ENCODE assay signal across 17 cellular contexts in genomic region chr6:1182722-1183521, GRCh38.
DNase-seq lines count a peak whose midpoint lies in the region; ATAC-seq, FAIRE-seq and TF ChIP-seq lines count a peak whose summit lies in the region.
"Had no signal": no experiment of that assay in that cellular context is flagged by ENCODE, and none has a peak within 500 bp of the region (broad histone marks: within the 10 kb centered on the region; RNA-seq: fewer than 3 reads in every experiment).

No MANE protein-coding gene starts in this region.

- H2BK15ac ChIP-seq in H1 (ENCODE audit: low read length), result no peak overlapping the region

- H3K9ac ChIP-seq in H1 (replicated peaks in 1 of 4; ENCODE audit: extremely low read depth in 1 of 4, low read depth in 3 of 4, low read length in 3 of 4), result no peak overlapping the region

- H3K79me2 ChIP-seq in H1 (ENCODE audit: control insufficient read depth in 1 of 2, insufficient read depth in 2 of 2, low read length in 2 of 2), result no peaks in the 10 kb centered on the region

- H3K23ac ChIP-seq in H1 (ENCODE audit: insufficient read length), result no peak overlapping the region

- H3K36me3 ChIP-seq in H1 (ENCODE audit: control insufficient read depth in 2 of 4, insufficient read depth in 4 of 4, low read length in 3 of 4) (no peaks in the 10 kb centered on the region), left lung (no peaks in the 10 kb centered on the region)

- no peak overlapping the region for H2BK120ac ChIP-seq in H1 (replicated peaks; ENCODE audit: low read depth, low read length)

- H3K14ac ChIP-seq in H1 (ENCODE audit: insufficient read length), result no peak overlapping the region

- TF ChIP-seq POLR2A in H1 (IDR thresholded peaks at IDR 0.05; ENCODE audit: control extremely low read depth in 1 of 2, low read depth in 2 of 2, low read length in 2 of 2), result no peak

- H3K27ac Mint-ChIP-seq in Calu3 (ENCODE audit: unreplicated experiment), result peak overlapping the region; percentile 56

- H3K79me1 ChIP-seq in H1 (ENCODE audit: low read depth, low read length), result no peaks in the 10 kb centered on the region

- no peak overlapping the region for H3K4ac ChIP-seq in H1 (replicated peaks; ENCODE audit: insufficient read length, low read depth, low read length)

- peak overlapping the region; percentile 48 for H3K4me3 Mint-ChIP-seq in Calu3 (ENCODE audit: low read depth, unreplicated experiment)

- H3K27me3 ChIP-seq in H1 (replicated peaks in 1 of 4; ENCODE audit: control insufficient read depth in 3 of 4, extremely low read depth in 1 of 4, insufficient read depth in 3 of 4, low read length in 3 of 4), result peaks cover 0 to 1% (median 0%) of the 10 kb centered on the region in 4 experiments; a peak in 2 of 7 replicates
- peaks cover 0 to 4% of the 10 kb centered on the region in 2 donors for H3K27me3 ChIP-seq in left lung

- no peak for TF ChIP-seq EP300 in H1 (IDR thresholded peaks at IDR 0.05; ENCODE audit: borderline replicate concordance in 1 of 2, low read depth in 2 of 2, low read length in 2 of 2)

- no TSS peak for BruUV-seq in Calu3 (replicated peaks; lab: Mats Ljungman, UMichigan)

- peak; percentile 21 to 24; a peak in 3 of 4 replicates for TF ChIP-seq RAD21 in H1 (IDR thresholded peaks at IDR 0.05 in 1 of 2, conservative IDR thresholded peaks at IDR 0.05 in 1 of 2; ENCODE audit: low read depth in 2 of 2, low read length in 2 of 2)

- no peaks in the 10 kb centered on the region for H4K20me1 ChIP-seq in H1 (replicated peaks in 1 of 2; ENCODE audit: control insufficient read depth in 1 of 2, insufficient read depth in 2 of 2, low read length in 2 of 2)

- no peak overlapping the region for H3K4me3 ChIP-seq in H1 (ENCODE audit: extremely low read depth in 1 of 4, insufficient read depth in 2 of 4, low read depth in 3 of 4, low read length in 4 of 4)
- H3K4me3 ChIP-seq in left lung, result no peak overlapping the region

- H3K4me1 Mint-ChIP-seq in Calu3 (ENCODE audit: low read depth, unreplicated experiment), result peaks cover 8% of the 10 kb centered on the region

- H3K4me2 ChIP-seq in H1 (ENCODE audit: insufficient read depth in 1 of 2, low read depth in 2 of 2, low read length in 2 of 2), result no peak overlapping the region

- no peak for TF ChIP-seq CTCF in Calu3 (IDR thresholded peaks at IDR 0.05; ENCODE audit: unreplicated experiment)
- peak in 1 of 3 experiments; percentile 6; a peak in 1 of 4 replicates for TF ChIP-seq CTCF in H1 (IDR thresholded peaks at IDR 0.05; ENCODE audit: control extremely low read depth in 1 of 3, insufficient read depth in 1 of 3, low read depth in 1 of 3, low read length in 3 of 3)
- TF ChIP-seq CTCF in left lung (IDR thresholded peaks at IDR 0.05), result no peak

- no peak overlapping the region for H2BK12ac ChIP-seq in H1 (ENCODE audit: low read depth, low read length)

- FAIRE-seq in H1 (lab: Jason Lieb, UNC), result no peak
- FAIRE-seq: A204.1 had no signal

- no peak overlapping the region for H2AFZ ChIP-seq in H1 (ENCODE audit: low read length)

- H4K5ac ChIP-seq in H1 (ENCODE audit: insufficient read length, low read depth, low read length), result no peak overlapping the region

- DNase-seq in Calu3 (peak; percentile 41), H1 (ENCODE audit: low read depth in 1 of 2, low spot score in 2 of 2) (no peak), left lung (no peak), sciatic nerve (ENCODE audit: low spot score) (no peak), NCI-H774 (lab: John Stamatoyannopoulos, UW) (no peak), ecto neural progenitor cell (ENCODE audit: low spot score) (no peak)
- DNase-seq: DMS53, KG1, NCI-H1417 treated with DMSO at 0.1 percent for 48 hours, NCI-H1930, NCI-H446, OCI-M1, RPMI8226 had no signal

- H3K27ac ChIP-seq in H1 (ENCODE audit: low read depth, low read length) (no peak overlapping the region), left lung (no peak overlapping the region)
- H3K27ac ChIP-seq: C4-2B had no signal

- no peaks in the 10 kb centered on the region for H3K9me3 Mint-ChIP-seq in Calu3 (ENCODE audit: low read depth, unreplicated experiment)

- no peaks in the 10 kb centered on the region for H3K23me2 ChIP-seq in H1 (ENCODE audit: low read depth, low read length)

- H3K9me3 ChIP-seq in H1 (ENCODE audit: insufficient read depth in 2 of 2, low read depth in 1 of 2, low read length in 1 of 2) (no peaks in the 10 kb centered on the region), left lung (no peaks in the 10 kb centered on the region)

- ATAC-seq in left lung (peak; percentile 61), sciatic nerve (peak; percentile 70), HG03108 (IDR thresholded peaks at IDR 0.05; ENCODE audit: unreplicated experiment) (no peak), HG03159 (IDR thresholded peaks at IDR 0.05; ENCODE audit: unreplicated experiment) (no peak)

- no peak overlapping the region for H4K91ac ChIP-seq in H1 (replicated peaks; ENCODE audit: insufficient read length, low read length)

- no peak overlapping the region for H4K8ac ChIP-seq in H1 (ENCODE audit: extremely low read depth, insufficient read depth, low read length)

- no peak overlapping the region for H3K18ac ChIP-seq in H1 (ENCODE audit: extremely low read depth, low read length)

- intact Hi-C loops in Calu3 (cut with micrococcal nuclease; ENCODE audit: unreplicated experiment) (loop anchor here (5.0 kb wide), 1 partner anchor 71 kb away; no protein-coding TSS in a partner anchor), left lung (cut with DNase I) (no loop called here), sciatic nerve (cut with DNase I) (no loop called here)

- H3K56ac ChIP-seq in H1 (replicated peaks; ENCODE audit: insufficient read length, low read depth, low read length), result no peak overlapping the region

- no peak overlapping the region for H2AK5ac ChIP-seq in H1 (ENCODE audit: low read depth, low read length)

- no peak overlapping the region for H2BK5ac ChIP-seq in H1 (ENCODE audit: low read depth, low read length)

- no peaks in the 10 kb centered on the region for H3K27me3 Mint-ChIP-seq in Calu3 (ENCODE audit: unreplicated experiment)

- CTCF ChIA-PET in Calu3 (lab: Charles Lee) (no interaction called here), H1 (lab: Charles Lee; ENCODE audit: partially characterized antibody) (interaction anchor here (0.9 to 1.2 kb wide), 2 partner anchors 12 to 94 kb away, joined by 3 read pairs; no protein-coding TSS in a partner anchor)

- no peaks in the 10 kb centered on the region for H3K4me1 ChIP-seq in H1 (replicated peaks in 1 of 4; ENCODE audit: control insufficient read depth in 3 of 4, insufficient read depth in 4 of 4, low read length in 3 of 4)
- H3K4me1 ChIP-seq in left lung, result no peaks in the 10 kb centered on the region

- WGBS in H1 (ENCODE audit: extremely low coverage in 1 of 2, insufficient coverage in 1 of 2, insufficient read length in 1 of 2, insufficient replicate concordance in 2 of 2, low coverage in 1 of 2, low lambda C conversion rate in 2 of 2, missing lambda C conversion rate in 1 of 2), 2 experiments, result 90% methylated on average over 13 of the region's 13 CpGs; no CpG with 5 or more reads in 1 of the 2 experiments

- POLR2A ChIA-PET in H1 (lab: Charles Lee; ENCODE audit: partially characterized antibody), result no interaction called here

- no peak overlapping the region for H2BK20ac ChIP-seq in H1 (ENCODE audit: low read length)

- no peaks in the 10 kb centered on the region for H3K36me3 Mint-ChIP-seq in Calu3 (ENCODE audit: insufficient read depth, unreplicated experiment)

TF ChIP-seq in H1, 55 proteins besides CTCF, POLR2A, EP300 and RAD21:
- TF ChIP-seq HDAC6 (IDR thresholded peaks at IDR 0.05; ENCODE audit: low read depth, low read length) (no peak), SRF (IDR thresholded peaks at IDR 0.05; ENCODE audit: low read depth, low read length) (no peak), SP4 (IDR thresholded peaks at IDR 0.05; ENCODE audit: low read length) (no peak), TAF7 (optimal IDR thresholded peaks at IDR 0.05; ENCODE audit: borderline replicate concordance, low read depth, low read length) (no peak), EZH2 (IDR thresholded peaks at IDR 0.05; ENCODE audit: low read depth, low read length, severe bottlenecking) (no peak), KDM1A (IDR thresholded peaks at IDR 0.05; ENCODE audit: borderline replicate concordance, low read length) (no peak), SIN3A (conservative IDR thresholded peaks at IDR 0.05 in 1 of 2, IDR thresholded peaks at IDR 0.05 in 1 of 2; ENCODE audit: low read depth in 1 of 2, low read length in 2 of 2) (no peak), NRF1 (IDR thresholded peaks at IDR 0.05; ENCODE audit: low read depth, low read length) (no peak), BRCA1 (IDR thresholded peaks at IDR 0.05; ENCODE audit: low read depth, low read length) (no peak), FOSL1 (IDR thresholded peaks at IDR 0.05; ENCODE audit: insufficient read depth, low read depth, low read length) (no peak), NANOG (IDR thresholded peaks at IDR 0.05; ENCODE audit: insufficient read depth, low read depth, low read length, poor library complexity, severe bottlenecking) (no peak), GTF2F1 (IDR thresholded peaks at IDR 0.05; ENCODE audit: borderline replicate concordance, low read depth, low read length) (no peak), MAFK (IDR thresholded peaks at IDR 0.05; ENCODE audit: low read depth, low read length) (no peak)

Comparison
In these comparisons a context has a peak if more than half of its experiments do, and no peak if none do; other contexts are left out.
1. ATAC-seq: peak in left lung (single experiment) and sciatic nerve (single experiment); none in HG03108 (single experiment) and HG03159 (single experiment).